10 cellular contexts compared by ENCODE assay signal in the genomic region with DNA sequence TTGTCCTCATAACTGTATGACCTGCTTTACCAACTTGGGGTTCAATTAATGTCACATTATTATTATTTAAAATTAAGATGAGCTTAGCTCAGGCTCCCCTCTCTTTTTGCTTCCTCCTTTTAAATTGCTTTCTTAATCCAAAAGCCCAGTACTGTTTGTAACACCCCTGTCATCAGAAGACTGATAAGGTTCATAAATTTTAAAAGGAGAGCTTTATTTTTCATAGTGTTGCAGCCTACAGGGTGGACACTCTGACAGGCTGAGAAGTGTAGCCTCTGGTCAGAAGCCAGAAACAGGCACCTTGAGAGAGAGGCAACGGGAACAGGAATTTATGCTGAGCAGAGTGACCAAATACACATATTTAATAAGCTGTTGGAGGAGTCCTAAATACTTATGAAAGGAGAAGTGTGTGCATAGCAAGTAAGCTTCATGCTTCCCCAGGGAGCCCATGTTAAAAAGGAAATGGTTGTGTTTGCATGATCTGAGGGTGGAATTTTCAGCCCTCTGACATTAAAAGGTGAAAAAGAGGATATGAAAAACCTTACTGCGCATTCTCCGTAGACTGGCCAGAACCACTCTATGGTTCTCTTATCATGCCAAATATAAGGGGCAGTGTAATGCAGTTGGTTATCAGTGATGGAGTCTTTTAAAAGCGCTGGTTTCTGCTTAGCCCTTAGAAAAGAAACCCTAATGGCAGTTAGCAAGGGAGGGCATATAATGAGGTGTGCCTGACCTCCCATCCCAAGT. TPM values are rescaled to one million over a fixed set of nuclear protein-coding genes. Genes with fewer than 3 reads are reported as not detected.
DNase-seq lines count a peak whose midpoint lies in the region; ATAC-seq lines count a peak whose summit lies in the region.
"Had no signal": no experiment of that assay in that cellular context is flagged by ENCODE, and none has a peak within 500 bp of the region (broad histone marks: within the 10 kb centered on the region; RNA-seq: fewer than 3 reads in every experiment).

No MANE protein-coding gene starts in this region.

- H3K4me1 ChIP-seq in subcutaneous abdominal adipose tissue (ENCODE audit: control insufficient read depth in 5 of 5, insufficient read depth in 5 of 5, low read length in 5 of 5) = peaks cover 0 to 31% (median 21%) of the 10 kb centered on the region in 5 donors

- H3K27me3 Mint-ChIP-seq in activated CD4-positive, alpha-beta T cell treated with anti-CD3 and anti-CD28 coated beads, Interleukin-2, amount 10 ng/mL, durations not matched to agents 24 days and 14 days = peaks cover 9% of the 10 kb centered on the region

- DNase-seq in SIG-M5 treated with dmso at 0.1 percent for 504 hours (lab: John Stamatoyannopoulos, UW; ENCODE audit: unreplicated experiment) (peak; percentile 29), SIG-M5 (lab: John Stamatoyannopoulos, UW) (no peak), NCI-H69 (lab: John Stamatoyannopoulos, UW) (peak; percentile 42), LoVo (ENCODE audit: low spot score) (no peak)
- no peak for DNase-seq in activated naive CD4-positive, alpha-beta T cell treated with anti-CD3 and anti-CD28 coated beads, Interleukin-2, amount 50 U/mL, for 72 hours (ENCODE audit: low spot score in 2 of 2)
- no peak for DNase-seq in activated CD4-positive, alpha-beta T cell treated with anti-CD3 and anti-CD28 coated beads, Interleukin-2, amount 10 ng/mL, durations not matched to agents 24 days and 14 days
- DNase-seq: activated CD4-positive, alpha-beta T cell treated with anti-CD3 and anti-CD28 coated beads, Interleukin-2, amount 50 U/mL, for 4 hours; small intestine had no signal

- H3K27ac Mint-ChIP-seq in activated naive CD4-positive, alpha-beta T cell treated with anti-CD3 and anti-CD28 coated beads, Interleukin-2, amount 50 U/mL, for 72 hours = no peak overlapping the region
- no peak overlapping the region for H3K27ac Mint-ChIP-seq in activated CD4-positive, alpha-beta T cell treated with anti-CD3 and anti-CD28 coated beads, Interleukin-2, amount 10 ng/mL, durations not matched to agents 24 days and 14 days

- peaks cover 0 to 6% of the 10 kb centered on the region in 2 donors for H3K36me3 Mint-ChIP-seq in activated naive CD4-positive, alpha-beta T cell treated with anti-CD3 and anti-CD28 coated beads, Interleukin-2, amount 50 U/mL, for 72 hours
- no peaks in the 10 kb centered on the region for H3K36me3 Mint-ChIP-seq in activated CD4-positive, alpha-beta T cell treated with anti-CD3 and anti-CD28 coated beads, Interleukin-2, amount 10 ng/mL, durations not matched to agents 24 days and 14 days (ENCODE audit: low read depth)

- no peak overlapping the region for H3K4me3 ChIP-seq in subcutaneous abdominal adipose tissue (ENCODE audit: low read depth in 1 of 5, low read length in 5 of 5)

- no peaks in the 10 kb centered on the region for H3K4me1 Mint-ChIP-seq in activated CD4-positive, alpha-beta T cell treated with anti-CD3 and anti-CD28 coated beads, Interleukin-2, amount 10 ng/mL, durations not matched to agents 24 days and 14 days

- H3K36me3 ChIP-seq in subcutaneous abdominal adipose tissue (ENCODE audit: control insufficient read depth in 5 of 5, insufficient read depth in 5 of 5, low read length in 5 of 5) = no peaks in the 10 kb centered on the region

- ATAC-seq in HG02870 (IDR thresholded peaks at IDR 0.05; ENCODE audit: unreplicated experiment) = peak; percentile 80
- ATAC-seq in activated naive CD4-positive, alpha-beta T cell treated with anti-CD3 and anti-CD28 coated beads, Interleukin-2, amount 50 U/mL, for 72 hours = no peak

- intact Hi-C loops in activated CD4-positive, alpha-beta T cell treated with anti-CD3 and anti-CD28 coated beads, Interleukin-2, amount 10 ng/mL, durations not matched to agents 24 days and 14 days (cut with micrococcal nuclease) = no loop called here

- H3K4me3 Mint-ChIP-seq in activated CD4-positive, alpha-beta T cell treated with anti-CD3 and anti-CD28 coated beads, Interleukin-2, amount 10 ng/mL, durations not matched to agents 24 days and 14 days = no peak overlapping the region

- no peak overlapping the region for H3K9ac ChIP-seq in subcutaneous abdominal adipose tissue (ENCODE audit: low read length in 5 of 5)

- no peaks in the 10 kb centered on the region for H3K27me3 ChIP-seq in subcutaneous abdominal adipose tissue (ENCODE audit: control insufficient read depth in 5 of 5, insufficient read depth in 4 of 5, low read length in 5 of 5)

- H3K9me3 ChIP-seq in subcutaneous abdominal adipose tissue (ENCODE audit: control insufficient read depth in 5 of 5, low read length in 5 of 5) = peaks cover 0 to 4% (median 0%) of the 10 kb centered on the region in 5 donors

- no peaks in the 10 kb centered on the region for H3K9me3 Mint-ChIP-seq in activated naive CD4-positive, alpha-beta T cell treated with anti-CD3 and anti-CD28 coated beads, Interleukin-2, amount 50 U/mL, for 72 hours
- peaks cover 12% of the 10 kb centered on the region for H3K9me3 Mint-ChIP-seq in activated CD4-positive, alpha-beta T cell treated with anti-CD3 and anti-CD28 coated beads, Interleukin-2, amount 10 ng/mL, durations not matched to agents 24 days and 14 days

- peak overlapping the region; percentile 32 for H3K27ac ChIP-seq in subcutaneous abdominal adipose tissue (ENCODE audit: low read depth, low read length)

RNA-seq across cellular contexts. Expression of a gene that starts 30.5 kb away (rescaled TPM):
- 10 to 100 TPM; 15.0 to 17.0 TPM for total RNA-seq in activated naive CD4-positive, alpha-beta T cell treated with anti-CD3 and anti-CD28 coated beads, Interleukin-2, amount 50 U/mL, for 72 hours
- total RNA-seq in activated CD4-positive, alpha-beta T cell treated with anti-CD3 and anti-CD28 coated beads, Interleukin-2, amount 10 ng/mL, durations not matched to agents 24 days and 14 days = 6.2 and 8.1 TPM in 2 replicates

Comparison
In these comparisons a context has a peak if more than half of its experiments do, and no peak if none do; other contexts are left out.
1. DNase-seq: peak in SIG-M5 treated with dmso at 0.1 percent for 504 hours (single experiment) and NCI-H69 (single experiment); none in SIG-M5 (single experiment), LoVo (single experiment), activated naive CD4-positive, alpha-beta T cell treated with anti-CD3 and anti-CD28 coated beads, Interleukin-2, amount 50 U/mL, for 72 hours (0 of 2) and activated CD4-positive, alpha-beta T cell treated with anti-CD3 and anti-CD28 coated beads, Interleukin-2, amount 10 ng/mL, durations not matched to agents 24 days and 14 days (single experiment).